ENCODE assay signal across 1 cellular context in genomic region chr10:129462257-129462795, GRCh38.
TF ChIP-seq lines count a peak whose summit lies in the region.

No MANE protein-coding gene starts in this region.

TF ChIP-seq in HepG2, 621 proteins besides CTCF, POLR2A, EP300 and RAD21 (continued from another document and continues in another):
- TF ChIP-seq SRSF1 (optimal IDR thresholded peaks at IDR 0.05; ENCODE audit: low read depth, low read length) (no peak), ZNF224 (CRISPR knock-in tag; IDR thresholded peaks at IDR 0.05) (0 out of 2 replicates have a peak, but pooled peaks have one; percentile 55), ZKSCAN1 (IDR thresholded peaks at IDR 0.05; ENCODE audit: low read length) (no peak), HOXA7 (CRISPR knock-in tag; IDR thresholded peaks at IDR 0.05) (no peak), THAP11 (CRISPR knock-in tag; IDR thresholded peaks at IDR 0.05) (peak; percentile 47; the same call in 1 of the 2 replicates), HINFP (CRISPR knock-in tag; IDR thresholded peaks at IDR 0.05; ENCODE audit: low read depth) (no peak), ZBTB46 (CRISPR knock-in tag; IDR thresholded peaks at IDR 0.05; ENCODE audit: borderline replicate concordance) (no peak), BATF2 (CRISPR knock-in tag; IDR thresholded peaks at IDR 0.05) (no peak), MAFG (CRISPR knock-in tag; IDR thresholded peaks at IDR 0.05) (no peak), ZNF556 (CRISPR knock-in tag; IDR thresholded peaks at IDR 0.05; ENCODE audit: borderline replicate concordance) (no peak), CERS6 (CRISPR knock-in tag; IDR thresholded peaks at IDR 0.05) (no peak), SMAD9 (CRISPR knock-in tag; IDR thresholded peaks at IDR 0.05) (no peak), NFATC3 (CRISPR knock-in tag; IDR thresholded peaks at IDR 0.05) (no peak), TBX3 (IDR thresholded peaks at IDR 0.05; ENCODE audit: borderline replicate concordance) (peak; percentile 67; the same call in 1 of the 2 replicates), ZNF251 (CRISPR knock-in tag; IDR thresholded peaks at IDR 0.05) (no peak), ATF7 (IDR thresholded peaks at IDR 0.05) (no peak), ATF7 (CRISPR knock-in tag; IDR thresholded peaks at IDR 0.05) (no peak), ZNF10 (CRISPR knock-in tag; IDR thresholded peaks at IDR 0.05; ENCODE audit: borderline replicate concordance, low read depth) (no peak), TSC22D2 (CRISPR knock-in tag; IDR thresholded peaks at IDR 0.05; ENCODE audit: borderline replicate concordance) (no peak), ELF1 (CRISPR knock-in tag; IDR thresholded peaks at IDR 0.05) (no peak), ZNF503 (CRISPR knock-in tag; IDR thresholded peaks at IDR 0.05) (peak; percentile 87), ZMYM3 (CRISPR knock-in tag; IDR thresholded peaks at IDR 0.05) (peak; percentile 38; the same call in 1 of the 2 replicates), SATB2 (CRISPR knock-in tag; IDR thresholded peaks at IDR 0.05) (no peak), SNAI1 (CRISPR knock-in tag; IDR thresholded peaks at IDR 0.05; ENCODE audit: borderline replicate concordance) (no peak; the same call in 1 of the 2 replicates), ZNF333 (CRISPR knock-in tag; IDR thresholded peaks at IDR 0.05; ENCODE audit: borderline replicate concordance) (no peak), ZHX1 (CRISPR knock-in tag; IDR thresholded peaks at IDR 0.05; ENCODE audit: low read depth) (no peak), SRY (CRISPR knock-in tag; IDR thresholded peaks at IDR 0.05) (no peak), ZC3H13 (CRISPR knock-in tag; IDR thresholded peaks at IDR 0.05) (no peak), ZZZ3 (CRISPR knock-in tag; IDR thresholded peaks at IDR 0.05; ENCODE audit: borderline replicate concordance) (no peak), ELF3 (CRISPR knock-in tag; IDR thresholded peaks at IDR 0.05) (peak; percentile 50; the same call in 1 of the 2 replicates), HMGA1 (CRISPR knock-in tag; conservative IDR thresholded peaks at IDR 0.05) (no peak), CSRNP2 (CRISPR knock-in tag; conservative IDR thresholded peaks at IDR 0.05; ENCODE audit: low read depth) (no peak), SMAD3 (CRISPR knock-in tag; IDR thresholded peaks at IDR 0.05) (no peak), JDP2 (CRISPR knock-in tag; IDR thresholded peaks at IDR 0.05; ENCODE audit: borderline replicate concordance) (no peak), ZNF652 (CRISPR knock-in tag; IDR thresholded peaks at IDR 0.05; ENCODE audit: borderline replicate concordance, low read depth) (no peak), ZNF639 (CRISPR knock-in tag; conservative IDR thresholded peaks at IDR 0.05) (no peak), ZNF660 (CRISPR knock-in tag; IDR thresholded peaks at IDR 0.05; ENCODE audit: borderline replicate concordance, low read depth) (no peak), RCOR2 (CRISPR knock-in tag; IDR thresholded peaks at IDR 0.05) (peak; percentile 80; the same call in 1 of the 2 replicates), ZNF484 (CRISPR knock-in tag; IDR thresholded peaks at IDR 0.05; ENCODE audit: borderline replicate concordance, low read depth) (no peak), ARID3A (IDR thresholded peaks at IDR 0.05; ENCODE audit: low read depth, low read length) (peak; percentile 98), AGO1 (IDR thresholded peaks at IDR 0.05; ENCODE audit: low read depth, low read length, poor library complexity, severe bottlenecking) (no peak), ESRRA (CRISPR knock-in tag; IDR thresholded peaks at IDR 0.05; ENCODE audit: low read depth) (no peak), NAIF1 (CRISPR knock-in tag; IDR thresholded peaks at IDR 0.05; ENCODE audit: borderline replicate concordance) (no peak), SYNCRIP (IDR thresholded peaks at IDR 0.05; ENCODE audit: insufficient read depth, low read depth, low read length) (no peak), ZFP90 (CRISPR knock-in tag; IDR thresholded peaks at IDR 0.05; ENCODE audit: borderline replicate concordance) (no peak), SALL1 (CRISPR knock-in tag; IDR thresholded peaks at IDR 0.05) (peak; percentile 91), NR2C2 (CRISPR knock-in tag; IDR thresholded peaks at IDR 0.05; ENCODE audit: borderline replicate concordance) (no peak), ZNF329 (CRISPR knock-in tag; IDR thresholded peaks at IDR 0.05; ENCODE audit: low read depth) (no peak), GPBP1L1 (CRISPR knock-in tag; IDR thresholded peaks at IDR 0.05) (no peak), MAZ (IDR thresholded peaks at IDR 0.05; ENCODE audit: borderline replicate concordance, low read depth, low read length) (no peak), MAZ (CRISPR knock-in tag; IDR thresholded peaks at IDR 0.05; ENCODE audit: low read depth) (no peak), RBM39 (IDR thresholded peaks at IDR 0.05; ENCODE audit: low read depth, low read length, poor library complexity, severe bottlenecking) (no peak), ZGPAT (CRISPR knock-in tag; IDR thresholded peaks at IDR 0.05) (peak; percentile 57)
